ENCODE assay signal across 11 cellular contexts in genomic region chr14:64516969-64517368, GRCh38. TPM values are rescaled to one million over a fixed set of nuclear protein-coding genes. Genes with fewer than 3 reads are reported as not detected.
"Had no signal": no experiment of that assay in that cellular context is flagged by ENCODE, and none has a peak within 500 bp of the region (broad histone marks: within the 10 kb centered on the region; RNA-seq: fewer than 3 reads in every experiment).

No MANE protein-coding gene starts in this region.

- FAIRE-seq: colon, endothelial cell of umbilical vein had no signal

- H3K9me3 Mint-ChIP-seq: immature natural killer cell had no signal

- DNase-seq: activated CD4-positive, alpha-beta T cell treated with anti-CD3 and anti-CD28 coated beads, Interleukin-2, amount 50 U/mL, for 4 hours; activated T-cell treated with anti-CD3 and anti-CD28 coated beads, Interleukin-2, amount 50 U/mL, for 48 hours; foreskin keratinocyte; immature natural killer cell; lower lobe of right lung; midbrain; posterior cingulate gyrus had no signal

- ATAC-seq: foreskin keratinocyte, lower lobe of right lung had no signal

- H3K36me3 Mint-ChIP-seq: immature natural killer cell had no signal

RNA-seq across cellular contexts. Expression of gene PPP1R36, which starts 32.8 kb away (rescaled TPM):
- total RNA-seq: cardiac muscle cell; T-helper 1 cell treated with Interleukin-12 subunit alpha and Interleukin-12 subunit beta and Interleukin-4 antibody, amounts not matched to agents 30 ng/mL and 1 ng/mL, for 36 hours had no signal
